11 cellular contexts compared by ENCODE assay signal in the genomic region with DNA sequence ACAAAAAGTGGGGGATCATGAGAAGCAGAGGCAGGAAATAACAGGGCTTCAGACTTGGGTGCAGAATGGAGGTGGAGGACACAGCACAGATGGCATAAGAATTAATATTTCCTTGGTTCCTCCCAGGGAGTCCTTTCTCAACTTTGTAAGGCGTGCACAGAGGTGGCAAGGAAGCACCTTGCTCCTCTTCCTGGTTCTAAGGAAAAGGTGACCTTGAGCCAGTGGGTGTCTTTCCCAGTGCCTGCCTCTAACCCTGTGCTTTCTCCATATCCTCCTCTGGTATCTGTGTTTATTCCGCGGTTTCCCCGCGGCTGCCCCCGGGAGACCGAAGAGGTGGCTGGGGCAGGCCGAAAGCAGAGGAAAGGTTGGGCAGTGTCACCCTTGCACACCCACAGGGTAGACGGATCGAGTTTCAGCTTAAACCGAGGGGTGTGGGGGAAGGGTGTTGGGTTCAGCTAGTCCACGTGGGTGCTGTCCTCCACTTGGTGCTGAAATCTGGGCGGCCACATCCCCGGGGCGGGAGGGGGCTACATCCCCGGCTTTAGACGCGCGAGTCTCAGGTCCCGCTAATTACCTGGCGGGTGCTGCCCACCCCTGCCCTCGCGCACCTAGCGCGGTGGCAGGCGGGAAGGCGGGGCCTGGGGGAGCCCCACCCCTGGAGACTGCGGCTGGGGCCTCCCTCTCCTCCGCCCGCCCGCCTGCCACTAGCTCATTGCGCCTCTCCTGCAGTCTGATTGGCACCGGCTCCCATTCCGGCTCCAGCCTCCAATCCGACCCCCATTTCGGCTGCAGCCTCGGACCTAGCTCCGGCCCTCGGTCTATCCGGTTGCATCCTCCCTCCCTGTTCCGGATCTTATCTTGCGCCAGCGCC. TPM values are rescaled to one million over a fixed set of nuclear protein-coding genes. Genes with fewer than 3 reads are reported as not detected.
A peak's percentile ranks its signal among the peaks of the same experiment; 100 is the strongest.
DNase-seq lines count a peak whose midpoint lies in the region; ATAC-seq, FAIRE-seq and TF ChIP-seq lines count a peak whose summit lies in the region.
"Not testable (repeated sequence)": the region's sequence is repeated elsewhere in the genome, so short reads cannot be mapped to it uniquely, and the experiment has no call there.
"Had no signal": no experiment of that assay in that cellular context is flagged by ENCODE, and none has a peak within 500 bp of the region (broad histone marks: within the 10 kb centered on the region; RNA-seq: fewer than 3 reads in every experiment).

A gene (plus strand): TSS at position 712 of the 871 bp plus-strand sequence. CDS start 192 bp downstream, outside the sequence.

- in situ Hi-C loops in GM12878 (cut with MboI), result not testable (repeated sequence)

- H3K79me2 ChIP-seq in H9 (ENCODE audit: insufficient read depth, low read length); GM12878 (ENCODE audit: control insufficient read depth, insufficient read depth, low read length): not testable (repeated sequence)

- H3K18ac ChIP-seq in H9 (ENCODE audit: insufficient read length, low read depth, low read length), result not testable (repeated sequence)

- TF ChIP-seq CTCF in H9 (conservative IDR thresholded peaks at IDR 0.05); WTC11 (IDR thresholded peaks at IDR 0.05); GM12878 (IDR thresholded peaks at IDR 0.05 in 2 of 3, conservative IDR thresholded peaks at IDR 0.05 in 1 of 3; ENCODE audit: control insufficient read depth in 2 of 3, extremely low read depth in 1 of 3, insufficient read depth in 1 of 3, low read depth in 3 of 3, low read length in 3 of 3); kidney (IDR thresholded peaks at IDR 0.05; ENCODE audit: borderline replicate concordance, extremely low read depth, insufficient read depth): not testable (repeated sequence)

- intact Hi-C loops in GM12878 (cut with micrococcal nuclease; ENCODE audit: unreplicated experiment); kidney (cut with DNase I); naive thymus-derived CD4-positive, alpha-beta T cell (cut with micrococcal nuclease): not testable (repeated sequence)

- TF ChIP-seq RAD21 in GM12878 (IDR thresholded peaks at IDR 0.05; ENCODE audit: insufficient read depth, low read depth, low read length), result not testable (repeated sequence)

- not testable (repeated sequence) for H2BK20ac ChIP-seq in H9 (ENCODE audit: low read depth, low read length, poor library complexity, severe bottlenecking)

- H3K9me3 ChIP-seq in H9 (ENCODE audit: control insufficient read depth, low read depth, low read length); GM12878 (replicated peaks; ENCODE audit: control insufficient read depth, insufficient read depth, low read length); esophagus (ENCODE audit: control insufficient read depth in 2 of 2, insufficient read depth in 1 of 2, low read depth in 1 of 2, low read length in 1 of 2); kidney (ENCODE audit: control insufficient read depth in 1 of 2, low read length in 2 of 2); naive thymus-derived CD4-positive, alpha-beta T cell (ENCODE audit: control insufficient read depth in 2 of 3, low read length in 3 of 3): not testable (repeated sequence)

- ATAC-seq in WTC11 (peak; percentile 84), GM12878 (peak; percentile 7; the same call in 2 of the 3 replicates)
- ATAC-seq in naive thymus-derived CD4-positive, alpha-beta T cell, result peak; percentile 11
- peak; percentile 49 for ATAC-seq in stimulated activated naive CD8-positive, alpha-beta T cell treated with anti-CD3 and anti-CD28 coated beads, Interleukin-15, amount 100 ng/mL, for 72 hours

- not testable (repeated sequence) for H3K9me3 Mint-ChIP-seq in H9; WTC11; naive thymus-derived CD4-positive, alpha-beta T cell; stimulated activated naive CD8-positive, alpha-beta T cell treated with anti-CD3 and anti-CD28 coated beads, Interleukin-15, amount 100 ng/mL, for 72 hours

- H3K56ac ChIP-seq in H9 (ENCODE audit: insufficient read length, low read depth, low read length), result not testable (repeated sequence)

- not testable (repeated sequence) for H3K4me3 ChIP-seq in GM12878; esophagus (ENCODE audit: low read depth in 1 of 2, low read length in 2 of 2); kidney (ENCODE audit: low read length in 2 of 2); naive thymus-derived CD4-positive, alpha-beta T cell (ENCODE audit: low read length)

- H3K4me2 ChIP-seq in H9 (ENCODE audit: insufficient read depth, insufficient read length, low read length); GM12878 (ENCODE audit: control insufficient read depth, insufficient read depth): not testable (repeated sequence)

- not testable (repeated sequence) for H3K4me1 Mint-ChIP-seq in H9; WTC11; naive thymus-derived CD4-positive, alpha-beta T cell; stimulated activated naive CD8-positive, alpha-beta T cell treated with anti-CD3 and anti-CD28 coated beads, Interleukin-15, amount 100 ng/mL, for 72 hours

- RAD21 ChIA-PET in GM12878 (lab: Charles Lee; ENCODE audit: unreplicated experiment), result not testable (repeated sequence)

- not testable (repeated sequence) for DNase-seq in H9; WTC11 (ENCODE audit: low spot score); GM12878 (ENCODE audit: low read depth, low spot score); kidney; naive thymus-derived CD4-positive, alpha-beta T cell; stimulated activated naive CD8-positive, alpha-beta T cell treated with anti-CD3 and anti-CD28 coated beads, Interleukin-15, amount 100 ng/mL, for 72 hours

- not testable (repeated sequence) for H4K20me1 ChIP-seq in H9 (ENCODE audit: control insufficient read depth, insufficient read depth, insufficient read length); GM12878 (ENCODE audit: control insufficient read depth, insufficient read depth)

- no CpG with 5 or more reads among the region's 43 CpGs for WGBS in H9 (ENCODE audit: extremely low coverage, insufficient read length, low lambda C conversion rate)
- no CpG with 5 or more reads among the region's 43 CpGs for WGBS in GM12878 (ENCODE audit: insufficient coverage, insufficient replicate concordance, low lambda C conversion rate, missing lambda C conversion rate)
- whole genome bisulfite sequencing in esophagus, 2 donors, result no CpG with 5 or more reads among the region's 43 CpGs

- not testable (repeated sequence) for H2BK15ac ChIP-seq in H9 (ENCODE audit: low read depth, low read length)

- BruUV-seq in GM12878 (replicated peaks; lab: Mats Ljungman, UMichigan), result not testable (repeated sequence)

- TF ChIP-seq POLR2A in GM12878 (IDR thresholded peaks at IDR 0.05; ENCODE audit: low read depth, low read length), result not testable (repeated sequence)

- not testable (repeated sequence) for H4K5ac ChIP-seq in H9 (ENCODE audit: insufficient read length, low read depth, low read length)

- POLR2A ChIA-PET in WTC11 (lab: Charles Lee); GM12878 (lab: Charles Lee); naive thymus-derived CD4-positive, alpha-beta T cell (lab: Charles Lee): not testable (repeated sequence)

- FAIRE-seq in GM12878 (lab: Jason Lieb, UNC); kidney (lab: Jason Lieb, UNC): not testable (repeated sequence)

- not testable (repeated sequence) for H2BK12ac ChIP-seq in H9 (ENCODE audit: insufficient read length, low read depth, low read length)

- H3K36me3 ChIP-seq in GM12878 (ENCODE audit: control insufficient read depth in 2 of 2, insufficient read depth in 2 of 2, low read length in 1 of 2); esophagus (ENCODE audit: control insufficient read depth in 2 of 2, insufficient read depth in 2 of 2, low read length in 1 of 2); kidney (ENCODE audit: control insufficient read depth in 1 of 2, insufficient read depth in 2 of 2, low read length in 2 of 2); naive thymus-derived CD4-positive, alpha-beta T cell (ENCODE audit: control insufficient read depth in 2 of 3, insufficient read depth in 3 of 3, low read length in 3 of 3): not testable (repeated sequence)

- not testable (repeated sequence) for H3K4ac ChIP-seq in H9 (ENCODE audit: low read depth, low read length)

- SMC1A ChIA-PET in GM12878 (lab: Charles Lee; ENCODE audit: uncharacterized antibody, unreplicated experiment), result not testable (repeated sequence)

- H3K4me1 ChIP-seq in H9 (ENCODE audit: insufficient read depth, low read length); GM12878 (ENCODE audit: control insufficient read depth, insufficient read depth, low read length); esophagus (ENCODE audit: control insufficient read depth in 2 of 2, insufficient read depth in 2 of 2, low read length in 1 of 2); kidney (ENCODE audit: control insufficient read depth in 1 of 2, insufficient read depth in 1 of 2, low read depth in 1 of 2, low read length in 2 of 2); naive thymus-derived CD4-positive, alpha-beta T cell (ENCODE audit: control insufficient read depth in 2 of 2, insufficient read depth in 2 of 2, low read length in 2 of 2): not testable (repeated sequence)

- H3K14ac ChIP-seq in H9 (ENCODE audit: insufficient read depth, low read length), result not testable (repeated sequence)

- H3K27me3 Mint-ChIP-seq in H9 (ENCODE audit: low read depth); WTC11 (ENCODE audit: low read depth): not testable (repeated sequence)
- H3K27me3 Mint-ChIP-seq in naive thymus-derived CD4-positive, alpha-beta T cell, result peaks cover 9 to 14% (median 11%) of the 10 kb centered on the region in 5 donors
- peaks cover 13% of the 10 kb centered on the region for H3K27me3 Mint-ChIP-seq in stimulated activated naive CD8-positive, alpha-beta T cell treated with anti-CD3 and anti-CD28 coated beads, Interleukin-15, amount 100 ng/mL, for 72 hours

- not testable (repeated sequence) for H3T11ph ChIP-seq in H9 (ENCODE audit: low read length)

- H3K36me3 Mint-ChIP-seq in H9 (ENCODE audit: insufficient read depth in 1 of 3, low read depth in 3 of 3) (peaks cover 6 to 15% (median 12%) of the 10 kb centered on the region in 3 experiments; a peak in 6 of 7 replicates), WTC11 (peaks cover 12% of the 10 kb centered on the region)
- H3K36me3 Mint-ChIP-seq in naive thymus-derived CD4-positive, alpha-beta T cell, result not testable (repeated sequence)

- H3K23ac ChIP-seq in H9 (ENCODE audit: insufficient read length, low read depth, low read length), result not testable (repeated sequence)

- H4K8ac ChIP-seq in H9 (replicated peaks; ENCODE audit: insufficient read length, low read depth, low read length), result not testable (repeated sequence)

- H3K79me1 ChIP-seq in H9 (ENCODE audit: insufficient read depth, low read depth, low read length, poor library complexity, severe bottlenecking), result not testable (repeated sequence)

- H2BK120ac ChIP-seq in H9 (ENCODE audit: low read depth, low read length, poor library complexity, severe bottlenecking), result not testable (repeated sequence)

- H2AK5ac ChIP-seq in H9 (ENCODE audit: insufficient read length, low read length), result not testable (repeated sequence)

- H3K23me2 ChIP-seq in H9 (ENCODE audit: insufficient read length, low read depth, low read length, poor library complexity, severe bottlenecking), result not testable (repeated sequence)

- TF ChIP-seq EP300 in GM12878 (IDR thresholded peaks at IDR 0.05; ENCODE audit: borderline replicate concordance in 1 of 2, control insufficient read depth in 1 of 2, low read depth in 2 of 2, low read length in 2 of 2), result not testable (repeated sequence)

- H3K27ac Mint-ChIP-seq in H9; WTC11; naive thymus-derived CD4-positive, alpha-beta T cell; stimulated activated naive CD8-positive, alpha-beta T cell treated with anti-CD3 and anti-CD28 coated beads, Interleukin-15, amount 100 ng/mL, for 72 hours: not testable (repeated sequence)

- CTCF ChIA-PET in WTC11 (lab: Charles Lee); GM12878 (lab: Yijun Ruan, JAX); naive thymus-derived CD4-positive, alpha-beta T cell (lab: Charles Lee): not testable (repeated sequence)

- H2AFZ ChIP-seq in H9 (ENCODE audit: low read length); GM12878 (ENCODE audit: control insufficient read depth, low read depth, low read length): not testable (repeated sequence)

- not testable (repeated sequence) for H2BK5ac ChIP-seq in H9 (ENCODE audit: insufficient read length, low read length)

- H4K91ac ChIP-seq in H9 (ENCODE audit: insufficient read length, low read depth, low read length), result not testable (repeated sequence)

- not testable (repeated sequence) for H3K9ac ChIP-seq in H9 (ENCODE audit: extremely low read depth, insufficient read length, low read length); GM12878 (ENCODE audit: control insufficient read depth, insufficient read depth, low read length); kidney (ENCODE audit: low read length in 2 of 2)

- H3K27ac ChIP-seq in H9 (ENCODE audit: insufficient read length, low read depth, low read length); GM12878 (ENCODE audit: control insufficient read depth, insufficient read depth); esophagus (ENCODE audit: low read depth in 2 of 2, low read length in 1 of 2); kidney (ENCODE audit: low read depth in 2 of 2, low read length in 2 of 2); naive thymus-derived CD4-positive, alpha-beta T cell (ENCODE audit: low read depth, low read length): not testable (repeated sequence)

- H3K27me3 ChIP-seq in H9 (ENCODE audit: insufficient read depth, low read length); GM12878 (replicated peaks in 1 of 2; ENCODE audit: control insufficient read depth in 2 of 2, insufficient read depth in 2 of 2, low read length in 1 of 2); esophagus (ENCODE audit: control insufficient read depth in 1 of 2, insufficient read depth in 2 of 2, low read length in 2 of 2); naive thymus-derived CD4-positive, alpha-beta T cell (ENCODE audit: control insufficient read depth in 2 of 2, insufficient read depth in 2 of 2, low read length in 2 of 2): not testable (repeated sequence)

- not testable (repeated sequence) for H3K4me3 Mint-ChIP-seq in H9; WTC11; naive thymus-derived CD4-positive, alpha-beta T cell; stimulated activated naive CD8-positive, alpha-beta T cell treated with anti-CD3 and anti-CD28 coated beads, Interleukin-15, amount 100 ng/mL, for 72 hours

RNA-seq across cellular contexts. Expression of the gene that starts here (rescaled TPM):
- total RNA-seq in H9 (2021) (35.5 and 38.4 TPM in 2 replicates), WTC11 (2021) (34.4 to 37.4 TPM (median 36.4 TPM) in 3 replicates), GM12878 (2014; rRNA removed) (not detected in 2 replicates), GM12878 (2014; rRNA removed; fragmentation: Illumina TruSeq; extraction: Trizol) (not detected in 2 replicates), GM12878 (2021) (0.13 TPM in 1 of 2 replicates, not detected in the other), kidney (15.1 TPM)
- total RNA-seq in GM12878 (2013; cell fraction: nucleolus; rRNA removed), result not detected in 2 replicates
- polyA plus RNA-seq in GM12878 (2011; ENCODE audit: low read depth), result not detected
- polyA plus RNA-seq in GM12878 (2011; rRNA removed) (not detected in 2 replicates), GM12878 (2014; fragmentation: Illumina TruSeq; extraction: Trizol) (not detected in 2 replicates), GM12878 (2014; fragmentation: Nextera tagmentation; extraction: Ambion mirVana) (under 1 TPM in 1 of 2 experiments, not detected in 1; 0.05 TPM), GM12878 (2014; rRNA removed) (not detected in 2 replicates), GM12878 (2016; fragmentation: Nextera tagmentation; extraction: Ambion mirVana) (not detected), esophagus (10 to 100 TPM; 52.5 to 90.6 TPM), kidney (ENCODE audit: insufficient read depth, low read depth, low replicate concordance) (19.9 TPM)
- polyA plus RNA-seq in GM12878 (2011; cell fraction: cytosol; rRNA removed), result not detected in 2 replicates
- polyA plus RNA-seq in GM12878 (2011; cell fraction: nucleus; rRNA removed), result not detected in 2 replicates
- not detected in 2 replicates for polyA plus RNA-seq in GM12878 (2012)
- polyA minus RNA-seq in GM12878 (2011; rRNA and poly(A)+ RNA removed), result not detected in 2 replicates
- not detected in 2 replicates for polyA minus RNA-seq in GM12878 (2011; cell fraction: cytosol; rRNA and poly(A)+ RNA removed)
- not detected in 2 replicates for polyA minus RNA-seq in GM12878 (2011; cell fraction: nucleus; rRNA and poly(A)+ RNA removed)
- not detected for total RNA-seq in naive thymus-derived CD4-positive, alpha-beta T cell
- polyA plus RNA-seq in naive thymus-derived CD4-positive, alpha-beta T cell, result not detected
- total RNA-seq: GM23248; SJSA1; T-helper 1 cell treated with Interleukin-12 subunit alpha and Interleukin-12 subunit beta and Interleukin-4 antibody, amounts not matched to agents 30 ng/mL and 1 ng/mL, for 36 hours had no signal
- polyA plus RNA-seq: GM23248, spleen had no signal

Comparison
In these comparisons a context has a peak if more than half of its experiments do, and no peak if none do; other contexts are left out.
1. RNA of the gene that starts here (total RNA-seq): 35.5 to 38.4 TPM in H9, 34.4 to 37.4 TPM in WTC11 and 15.1 TPM in kidney (single experiment); 0.13 TPM in GM12878 and not detected in naive thymus-derived CD4-positive, alpha-beta T cell; every median in the first group is over 10 times any median in the second.
2. RNA of the gene that starts here (polyA plus RNA-seq): 52.5 to 90.6 TPM in esophagus and 19.9 TPM in kidney (single experiment); 0.05 TPM in GM12878 and not detected in naive thymus-derived CD4-positive, alpha-beta T cell; every median in the first group is over 10 times any median in the second.
3. Peak in ATAC-seq in GM12878; RNA of the gene not detected or under 1 TPM.
4. Peak in ATAC-seq in naive thymus-derived CD4-positive, alpha-beta T cell; RNA of the gene not detected or under 1 TPM.
5. ATAC-seq: peak in every context shown above with its lines; median percentile 84 in WTC11; 49 in stimulated activated naive CD8-positive, alpha-beta T cell treated with anti-CD3 and anti-CD28 coated beads, Interleukin-15, amount 100 ng/mL, for 72 hours; 11 in naive thymus-derived CD4-positive, alpha-beta T cell; 7 in GM12878.